Comparison of ENCODE assay signal across 8 cellular contexts in genomic region chr4:88526221-88526815, GRCh38. TPM values are rescaled to one million over a fixed set of nuclear protein-coding genes. Genes with fewer than 3 reads are reported as not detected.
DNase-seq lines count a peak whose midpoint lies in the region; ATAC-seq, FAIRE-seq and TF ChIP-seq lines count a peak whose summit lies in the region.

No MANE protein-coding gene starts in this region.

- H4K20me1 ChIP-seq in GM23248 (ENCODE audit: insufficient read depth) = 0 out of 2 replicates have a peak, but pooled peaks cover 3% of the 10 kb centered on the region

- H3K4me3 ChIP-seq in GM23248 = no peak overlapping the region

- H3K27me3 ChIP-seq in GM23248 (replicated peaks; ENCODE audit: insufficient read depth) = no peaks in the 10 kb centered on the region

- peak overlapping the region; percentile 22 for H3K4me2 ChIP-seq in GM23248 (ENCODE audit: unreplicated experiment)

- peaks cover 1% of the 10 kb centered on the region; the same call in 1 of the 2 replicates for H3K36me3 ChIP-seq in GM23248 (ENCODE audit: low read depth)

- peak; percentile 69 for TF ChIP-seq CTCF in C4-2B (conservative IDR thresholded peaks at IDR 0.05)

- no peak overlapping the region for H3K27ac ChIP-seq in C4-2B
- H3K27ac ChIP-seq in GM23248 = peak overlapping the region; percentile 13

- DNase-seq in GM23248 (peak; percentile 58), iris pigment epithelial cell (ENCODE audit: low read depth) (peak; percentile 16)
- no peak for DNase-seq in stimulated activated CD4-positive, alpha-beta T cell treated with anti-CD3 and anti-CD28 coated beads, Interleukin-12 subunit alpha, Interleukin-12 subunit beta, amount 100 ng/mL, for 4 hours

- peak overlapping the region; percentile 11; the same call in 1 of the 2 replicates for H3K9ac ChIP-seq in GM23248

- FAIRE-seq in TTC549 (lab: Jason Lieb, UNC) = peak; percentile 29

- no peaks in the 10 kb centered on the region for H3K9me3 ChIP-seq in GM23248 (ENCODE audit: low read depth)

- ATAC-seq in HG03354 (IDR thresholded peaks at IDR 0.05; ENCODE audit: poor library complexity, severe bottlenecking, unreplicated experiment) (no peak), GM18870 (IDR thresholded peaks at IDR 0.05; ENCODE audit: unreplicated experiment) (no peak), GM18861 (IDR thresholded peaks at IDR 0.05; ENCODE audit: unreplicated experiment) (no peak)

- peaks cover 20% of the 10 kb centered on the region for H3F3A ChIP-seq in GM23248 (ENCODE audit: insufficient read depth)

- peaks cover 29% of the 10 kb centered on the region for H3K4me1 ChIP-seq in GM23248 (ENCODE audit: insufficient read depth)

- in situ Hi-C loops in GM23248 (cut with MboI) = loop anchor here (25.0 kb wide), 1 partner anchor 286 kb away; no protein-coding TSS in a partner anchor

- H3K9me2 ChIP-seq in GM23248 (ENCODE audit: insufficient read depth) = no peaks in the 10 kb centered on the region

- no peak overlapping the region for H2AFZ ChIP-seq in GM23248

- H3K79me2 ChIP-seq in GM23248 (ENCODE audit: insufficient read depth) = peaks cover 91% of the 10 kb centered on the region

- 0 to 3% methylated on average over 1 of the region's 1 CpG for WGBS in GM23248 (ENCODE audit: low coverage in 1 of 2, low lambda C conversion rate in 2 of 2, missing lambda C conversion rate in 2 of 2), 2 experiments

RNA-seq across cellular contexts. Expression of gene PYURF, which starts 2.7 kb away (rescaled TPM):
- total RNA-seq in GM23248 (2014; rRNA removed; shearing (Covaris generic)) = 93.8 and 118 TPM in 2 replicates
- polyA plus RNA-seq in GM23248 (2016; fragmentation: Nextera tagmentation; extraction: Ambion mirVana) = 178 TPM in 2 replicates
